25 cellular contexts compared by ENCODE assay signal in the genomic region with DNA sequence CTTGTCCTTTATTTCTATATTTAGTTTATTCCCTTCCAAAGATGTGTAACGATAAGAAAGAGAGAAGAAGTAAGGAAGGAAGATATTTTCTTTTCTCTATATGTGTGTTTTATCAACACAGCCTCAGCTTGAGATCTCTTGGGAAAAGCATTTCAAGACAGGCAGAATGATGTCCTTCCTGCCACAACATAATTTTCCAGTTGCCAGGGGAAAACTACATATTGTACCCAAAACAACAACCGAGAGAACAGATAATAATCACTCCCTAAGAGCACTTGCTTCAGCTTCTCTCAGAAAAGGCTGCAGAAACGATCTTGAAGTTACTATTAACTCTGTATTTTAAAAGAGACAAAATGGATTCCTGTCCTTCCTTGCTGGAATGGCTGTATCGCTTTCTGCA.
A peak's percentile ranks its signal among the peaks of the same experiment; 100 is the strongest.
DNase-seq lines count a peak whose midpoint lies in the region; ATAC-seq, FAIRE-seq and TF ChIP-seq lines count a peak whose summit lies in the region.
"Had no signal": no experiment of that assay in that cellular context is flagged by ENCODE, and none has a peak within 500 bp of the region (broad histone marks: within the 10 kb centered on the region; RNA-seq: fewer than 3 reads in every experiment).

No MANE protein-coding gene starts in this region.

- peak overlapping the region; percentile 57 for H3K27ac ChIP-seq in CD4-positive, alpha-beta memory T cell (ENCODE audit: low read depth, low read length)
- H3K27ac ChIP-seq: ascending aorta, dorsolateral prefrontal cortex had no signal

- no peaks in the 10 kb centered on the region for H3K36me3 ChIP-seq in CD4-positive, alpha-beta memory T cell (ENCODE audit: insufficient read depth, low read length)
- H3K36me3 ChIP-seq: ascending aorta, BE2C had no signal

- DNase-seq in activated T-cell treated with anti-CD3 and anti-CD28 coated beads, Interleukin-2, amount 50 U/mL, for 72 hours, result no peak
- DNase-seq in activated T-cell treated with anti-CD3 and anti-CD28 coated beads, Interleukin-2, amount 50 U/mL, for 48 hours, result no peak
- DNase-seq in CD4-positive, alpha-beta memory T cell, result no peak
- DNase-seq in activated CD4-positive, alpha-beta memory T cell treated with anti-CD3 and anti-CD28 coated beads, Interleukin-2, amount 10 ng/mL, durations not matched to agents 7 days and 5 days, result no peak
- DNase-seq in nephron progenitor cell (no peak), GM19239 (ENCODE audit: insufficient read length, low spot score) (no peak), DMS153 (lab: John Stamatoyannopoulos, UW) (no peak)
- DNase-seq: activated CD8-positive, alpha-beta T cell treated with anti-CD3 and anti-CD28 coated beads for 36 hours; BE2C; dorsolateral prefrontal cortex; glutamatergic neuron; kidney glomerular epithelial cell; NCI-H1694; NCI-H2171 treated with DMSO at 0.1 percent for 48 hours; NCI-H524 treated with DMSO at 0.1 percent for 48 hours; occipital lobe; SK-N-SH; stimulated activated CD4-positive, alpha-beta T cell treated with anti-CD3 and anti-CD28 coated beads, Interleukin-2, amount 100 ng/mL, for 24 hours had no signal

- peak overlapping the region in 1 of 2 donors; percentile 87 for H3K4me3 Mint-ChIP-seq in activated T-cell treated with anti-CD3 and anti-CD28 coated beads, Interleukin-2, amount 50 U/mL, for 72 hours
- peak overlapping the region in 7 of 8 donors; percentile 60 to 86 (median 77) for H3K4me3 Mint-ChIP-seq in CD4-positive, alpha-beta memory T cell
- H3K4me3 Mint-ChIP-seq in activated CD4-positive, alpha-beta memory T cell treated with anti-CD3 and anti-CD28 coated beads, Interleukin-2, amount 10 ng/mL, durations not matched to agents 7 days and 5 days, result peak overlapping the region; percentile 59
- H3K4me3 Mint-ChIP-seq in nephron progenitor cell, result no peak overlapping the region
- H3K4me3 Mint-ChIP-seq: activated CD8-positive, alpha-beta T cell treated with anti-CD3 and anti-CD28 coated beads for 36 hours; WTC11 had no signal

- POLR2A ChIA-PET in CD4-positive, alpha-beta memory T cell (lab: Charles Lee; ENCODE audit: partially characterized antibody), result interaction anchor here (0.6 to 51.2 kb wide), 19 partner anchors 8 to 1772 kb away, joined by 3 to 2213 read pairs (median 7); no protein-coding TSS in a partner anchor
- POLR2A ChIA-PET in activated CD4-positive, alpha-beta memory T cell treated with anti-CD3 and anti-CD28 coated beads, Interleukin-2, amount 10 ng/mL, durations not matched to agents 7 days and 5 days (lab: Charles Lee), result interaction anchor here (0.6 to 9.6 kb wide), 15 partner anchors 6 to 731 kb away, joined by 3 to 199 read pairs (median 6); no protein-coding TSS in a partner anchor

- peaks cover 0 to 3% of the 10 kb centered on the region in 2 donors for H3K9me3 Mint-ChIP-seq in activated T-cell treated with anti-CD3 and anti-CD28 coated beads, Interleukin-2, amount 50 U/mL, for 72 hours
- H3K9me3 Mint-ChIP-seq in CD4-positive, alpha-beta memory T cell, result peaks cover 0 to 11% (median 4%) of the 10 kb centered on the region in 8 donors
- peaks cover 13% of the 10 kb centered on the region for H3K9me3 Mint-ChIP-seq in activated CD4-positive, alpha-beta memory T cell treated with anti-CD3 and anti-CD28 coated beads, Interleukin-2, amount 10 ng/mL, durations not matched to agents 7 days and 5 days
- H3K9me3 Mint-ChIP-seq in nephron progenitor cell, result peaks cover 7% of the 10 kb centered on the region
- H3K9me3 Mint-ChIP-seq: activated CD8-positive, alpha-beta T cell treated with anti-CD3 and anti-CD28 coated beads for 36 hours had no signal

- FAIRE-seq in GM19239 (lab: Jason Lieb, UNC), result no peak
- FAIRE-seq: GM12892 had no signal

- H3K4me3 ChIP-seq in CD4-positive, alpha-beta memory T cell (ENCODE audit: low read length in 2 of 2), result no peak overlapping the region
- H3K4me3 ChIP-seq: ascending aorta, dorsolateral prefrontal cortex, smooth muscle cell had no signal

- CTCF ChIA-PET in CD4-positive, alpha-beta memory T cell (lab: Charles Lee; ENCODE audit: partially characterized antibody), result interaction anchor here (1.1 to 16.9 kb wide), 8 partner anchors 9 to 100 kb away, joined by 3 to 346 read pairs (median 8); no protein-coding TSS in a partner anchor
- CTCF ChIA-PET in activated CD4-positive, alpha-beta memory T cell treated with anti-CD3 and anti-CD28 coated beads, Interleukin-2, amount 10 ng/mL, durations not matched to agents 7 days and 5 days (lab: Charles Lee), result interaction anchor here (1.0 to 2.0 kb wide), 4 partner anchors 17 to 101 kb away, joined by 3 to 8 read pairs (median 6); no protein-coding TSS in a partner anchor

- peaks cover 43% of the 10 kb centered on the region for H3K4me1 Mint-ChIP-seq in activated T-cell treated with anti-CD3 and anti-CD28 coated beads, Interleukin-2, amount 50 U/mL, for 72 hours (ENCODE audit: low read depth)
- peaks cover 66 to 99% (median 83%) of the 10 kb centered on the region in 4 donors for H3K4me1 Mint-ChIP-seq in CD4-positive, alpha-beta memory T cell
- H3K4me1 Mint-ChIP-seq in activated CD4-positive, alpha-beta memory T cell treated with anti-CD3 and anti-CD28 coated beads, Interleukin-2, amount 10 ng/mL, durations not matched to agents 7 days and 5 days, result peaks cover 95% of the 10 kb centered on the region
- H3K4me1 Mint-ChIP-seq in nephron progenitor cell, result peaks cover 70% of the 10 kb centered on the region

- peak overlapping the region; percentile 42 for H3K27ac Mint-ChIP-seq in activated T-cell treated with anti-CD3 and anti-CD28 coated beads, Interleukin-2, amount 50 U/mL, for 72 hours
- peak overlapping the region; percentile 91 to 98 (median 98) for H3K27ac Mint-ChIP-seq in CD4-positive, alpha-beta memory T cell
- H3K27ac Mint-ChIP-seq in activated CD4-positive, alpha-beta memory T cell treated with anti-CD3 and anti-CD28 coated beads, Interleukin-2, amount 10 ng/mL, durations not matched to agents 7 days and 5 days, result peak overlapping the region; percentile 84
- peak overlapping the region; percentile 43 for H3K27ac Mint-ChIP-seq in nephron progenitor cell
- H3K27ac Mint-ChIP-seq: activated naive CD4-positive, alpha-beta T cell treated with anti-CD3 and anti-CD28 coated beads, Interleukin-2, amount 50 U/mL, for 72 hours; WTC11 had no signal

- no peak for ATAC-seq in activated T-cell treated with anti-CD3 and anti-CD28 coated beads, Interleukin-2, amount 50 U/mL, for 72 hours (replicated peaks in 1 of 2)
- ATAC-seq in HG03354 (IDR thresholded peaks at IDR 0.05; ENCODE audit: poor library complexity, severe bottlenecking, unreplicated experiment), result no peak
- ATAC-seq: HCT116, WTC11 had no signal

- no peaks in the 10 kb centered on the region for H3K27me3 ChIP-seq in CD4-positive, alpha-beta memory T cell (ENCODE audit: insufficient read depth, low read length)
- H3K27me3 ChIP-seq: ascending aorta, BE2C had no signal

- H3K4me1 ChIP-seq in CD4-positive, alpha-beta memory T cell (ENCODE audit: insufficient read depth, low read length), result peaks cover 98% of the 10 kb centered on the region
- H3K4me1 ChIP-seq: ascending aorta, BE2C had no signal

- no peaks in the 10 kb centered on the region for H3K9me3 ChIP-seq in CD4-positive, alpha-beta memory T cell (ENCODE audit: control insufficient read depth in 1 of 2, low read length in 2 of 2)
- H3K9me3 ChIP-seq: ascending aorta, BE2C, SK-N-SH had no signal

- H3K36me3 Mint-ChIP-seq in activated T-cell treated with anti-CD3 and anti-CD28 coated beads, Interleukin-2, amount 50 U/mL, for 72 hours (ENCODE audit: insufficient read depth in 2 of 2), result peaks cover 0 to 5% of the 10 kb centered on the region in 2 donors
- peaks cover 27 to 28% of the 10 kb centered on the region in 2 donors for H3K36me3 Mint-ChIP-seq in CD4-positive, alpha-beta memory T cell
- peaks cover 60% of the 10 kb centered on the region for H3K36me3 Mint-ChIP-seq in activated CD4-positive, alpha-beta memory T cell treated with anti-CD3 and anti-CD28 coated beads, Interleukin-2, amount 10 ng/mL, durations not matched to agents 7 days and 5 days (ENCODE audit: low read depth)
- H3K36me3 Mint-ChIP-seq in nephron progenitor cell (ENCODE audit: low read depth), result no peaks in the 10 kb centered on the region

- H3K27me3 Mint-ChIP-seq in activated T-cell treated with anti-CD3 and anti-CD28 coated beads, Interleukin-2, amount 50 U/mL, for 72 hours (ENCODE audit: low read depth), result peaks cover 18% of the 10 kb centered on the region
- H3K27me3 Mint-ChIP-seq in CD4-positive, alpha-beta memory T cell, result no peaks in the 10 kb centered on the region
- no peaks in the 10 kb centered on the region for H3K27me3 Mint-ChIP-seq in activated CD4-positive, alpha-beta memory T cell treated with anti-CD3 and anti-CD28 coated beads, Interleukin-2, amount 10 ng/mL, durations not matched to agents 7 days and 5 days
- peaks cover 5% of the 10 kb centered on the region for H3K27me3 Mint-ChIP-seq in nephron progenitor cell (ENCODE audit: low read depth, poor library complexity)

- no peak for TF ChIP-seq CTCF in nephron progenitor cell (IDR thresholded peaks at IDR 0.05)

- intact Hi-C loops in CD4-positive, alpha-beta memory T cell (cut with micrococcal nuclease), result no loop called here

Comparison
In these comparisons a context has a peak if more than half of its experiments do, and no peak if none do; other contexts are left out.
1. H3K27ac Mint-ChIP-seq: peak in every context shown above with its lines; median percentile 98 in CD4-positive, alpha-beta memory T cell; 84 in activated CD4-positive, alpha-beta memory T cell treated with anti-CD3 and anti-CD28 coated beads, Interleukin-2, amount 10 ng/mL, durations not matched to agents 7 days and 5 days; 43 in nephron progenitor cell; 42 in activated T-cell treated with anti-CD3 and anti-CD28 coated beads, Interleukin-2, amount 50 U/mL, for 72 hours.